ENCODE assay signal across 16 cellular contexts in genomic region chr7:2256306-2257045, GRCh38. TPM values are rescaled to one million over a fixed set of nuclear protein-coding genes. Genes with fewer than 3 reads are reported as not detected.
DNase-seq lines count a peak whose midpoint lies in the region; ATAC-seq, FAIRE-seq and TF ChIP-seq lines count a peak whose summit lies in the region.
"Had no signal": no experiment of that assay in that cellular context is flagged by ENCODE, and none has a peak within 500 bp of the region (broad histone marks: within the 10 kb centered on the region; RNA-seq: fewer than 3 reads in every experiment).

No MANE protein-coding gene starts in this region.

- H3F3A ChIP-seq in PC-3 (ENCODE audit: low read length, unreplicated experiment) = no peaks in the 10 kb centered on the region

- POLR2A ChIA-PET in PC-3 (lab: Charles Lee; ENCODE audit: unreplicated experiment) = no interaction called here

- H3K36me3 ChIP-seq in PC-3 (ENCODE audit: low read depth, low read length) (no peaks in the 10 kb centered on the region; the same call in 1 of the 2 replicates), endodermal cell (ENCODE audit: control insufficient read depth, insufficient read depth, low read length) (peaks cover 2% of the 10 kb centered on the region), Karpas-422 (ENCODE audit: insufficient read depth, low read length) (no peaks in the 10 kb centered on the region), tibial artery (peaks cover 0 to 56% (median 36%) of the 10 kb centered on the region in 3 donors)

- no peak overlapping the region for H3K27ac ChIP-seq in H9 (ENCODE audit: insufficient read length, low read depth, low read length)
- H3K27ac ChIP-seq in PC-3 (ENCODE audit: low read length) = peak overlapping the region; percentile 57
- no peak overlapping the region for H3K27ac ChIP-seq in endodermal cell (ENCODE audit: low read depth, low read length)
- H3K27ac ChIP-seq in Karpas-422 (ENCODE audit: low read length) = no peak overlapping the region
- H3K27ac ChIP-seq in tibial artery = no peak overlapping the region

- no peak overlapping the region for H2BK120ac ChIP-seq in H9 (ENCODE audit: low read depth, low read length, poor library complexity, severe bottlenecking)

- H3K9me2 ChIP-seq in PC-3 (replicated peaks; ENCODE audit: low read length) = no peaks in the 10 kb centered on the region
- H3K9me2 ChIP-seq in Karpas-422 (replicated peaks; ENCODE audit: insufficient read depth, low read length) = no peaks in the 10 kb centered on the region

- H4K8ac ChIP-seq in H9 (replicated peaks; ENCODE audit: insufficient read length, low read depth, low read length) = no peak overlapping the region

- no peak overlapping the region for H2BK5ac ChIP-seq in H9 (ENCODE audit: insufficient read length, low read length)

- H3K4me2 ChIP-seq in H9 (ENCODE audit: insufficient read depth, insufficient read length, low read length) (no peak overlapping the region), PC-3 (ENCODE audit: low read length) (peak overlapping the region; percentile 24), Karpas-422 (ENCODE audit: low read depth, low read length, poor library complexity, severe bottlenecking) (no peak overlapping the region)

- no peaks in the 10 kb centered on the region for H3K27me3 Mint-ChIP-seq in H9 (ENCODE audit: low read depth)
- no peaks in the 10 kb centered on the region for H3K27me3 Mint-ChIP-seq in endodermal cell (ENCODE audit: insufficient read depth)
- H3K27me3 Mint-ChIP-seq in activated T-helper 1 cell treated with anti-CD3 and anti-CD28 coated beads, Interleukin-12 subunit alpha, Interleukin-12 subunit beta, Interleukin-2, Interleukin-4 antibody, amounts not matched to agents 30 ng/mL and 10 ng/mL and 1 ng/mL, durations not matched to agents 14 hours and 24 hours and 36 hours (ENCODE audit: insufficient read depth) = no peaks in the 10 kb centered on the region
- H3K27me3 Mint-ChIP-seq: CD4-positive, CD25-positive, alpha-beta regulatory T cell had no signal

- H4K91ac ChIP-seq in H9 (ENCODE audit: insufficient read length, low read depth, low read length) = no peak overlapping the region

- H4K20me1 ChIP-seq in H9 (ENCODE audit: control insufficient read depth, insufficient read depth, insufficient read length) = no peaks in the 10 kb centered on the region
- H4K20me1 ChIP-seq in PC-3 (ENCODE audit: low read length) = no peaks in the 10 kb centered on the region
- no peaks in the 10 kb centered on the region for H4K20me1 ChIP-seq in Karpas-422 (ENCODE audit: insufficient read depth, low read depth, low read length)

- no peak overlapping the region for H3K23ac ChIP-seq in H9 (ENCODE audit: insufficient read length, low read depth, low read length)

- no peaks in the 10 kb centered on the region for H3K4me1 Mint-ChIP-seq in H9
- H3K4me1 Mint-ChIP-seq in endodermal cell = no peaks in the 10 kb centered on the region
- H3K4me1 Mint-ChIP-seq in activated T-helper 1 cell treated with anti-CD3 and anti-CD28 coated beads, Interleukin-12 subunit alpha, Interleukin-12 subunit beta, Interleukin-2, Interleukin-4 antibody, amounts not matched to agents 30 ng/mL and 10 ng/mL and 1 ng/mL, durations not matched to agents 14 hours and 24 hours and 36 hours (ENCODE audit: low read depth) = peaks cover 8% of the 10 kb centered on the region

- ATAC-seq in PC-3 = no peak
- ATAC-seq: Panc1 had no signal

- H2BK15ac ChIP-seq in H9 (ENCODE audit: low read depth, low read length) = no peak overlapping the region

- H3K4me3 Mint-ChIP-seq in H9 (no peak overlapping the region), endodermal cell (no peak overlapping the region)
- no peak overlapping the region for H3K4me3 Mint-ChIP-seq in activated T-helper 1 cell treated with anti-CD3 and anti-CD28 coated beads, Interleukin-12 subunit alpha, Interleukin-12 subunit beta, Interleukin-2, Interleukin-4 antibody, amounts not matched to agents 30 ng/mL and 10 ng/mL and 1 ng/mL, durations not matched to agents 14 hours and 24 hours and 36 hours
- H3K4me3 Mint-ChIP-seq: CD4-positive, CD25-positive, alpha-beta regulatory T cell had no signal

- H2AFZ ChIP-seq in H9 (ENCODE audit: low read length) (no peak overlapping the region), PC-3 (ENCODE audit: low read length) (no peak overlapping the region), Karpas-422 (ENCODE audit: low read length) (no peak overlapping the region)

- no peak for TF ChIP-seq CTCF in H9 (conservative IDR thresholded peaks at IDR 0.05)
- TF ChIP-seq CTCF in PC-3 (conservative IDR thresholded peaks at IDR 0.05; ENCODE audit: low read depth, low read length) = no peak
- no peak for TF ChIP-seq CTCF in endodermal cell (conservative IDR thresholded peaks at IDR 0.05)
- no peak for TF ChIP-seq CTCF in tibial artery (IDR thresholded peaks at IDR 0.05)

- no peaks in the 10 kb centered on the region for H3K79me1 ChIP-seq in H9 (ENCODE audit: insufficient read depth, low read depth, low read length, poor library complexity, severe bottlenecking)

- no peak for DNase-seq in H9
- no peak for DNase-seq in PC-3
- no peak for DNase-seq in endodermal cell
- DNase-seq in urothelium cell line (ENCODE audit: low spot score) = no peak
- no peak for DNase-seq in activated T-helper 1 cell treated with anti-CD3 and anti-CD28 coated beads, Interleukin-12 subunit alpha, Interleukin-12 subunit beta, Interleukin-2, Interleukin-4 antibody, amounts not matched to agents 30 ng/mL and 10 ng/mL and 1 ng/mL, durations not matched to agents 14 hours and 24 hours and 36 hours (ENCODE audit: low spot score)
- DNase-seq in Karpas-422 = no peak
- DNase-seq in tibial artery = no peak
- DNase-seq: Caco-2; CD4-positive, CD25-positive, alpha-beta regulatory T cell; KG1; NCI-H1048; NCI-H1436 treated with DMSO at 0.1 percent for 48 hours; NCI-H2029 treated with DMSO at 0.1 percent for 48 hours; NCI-H510A treated with DMSO at 0.1 percent for 48 hours; Right ventricle myocardium superior had no signal

- H3K4me3 ChIP-seq in PC-3 (ENCODE audit: low read length) (no peak overlapping the region), endodermal cell (ENCODE audit: low read length) (no peak overlapping the region), Karpas-422 (ENCODE audit: low read length) (no peak overlapping the region), tibial artery (no peak overlapping the region)

- FAIRE-seq in urothelium cell line (lab: Jason Lieb, UNC) = peak; percentile 94

- H4K5ac ChIP-seq in H9 (ENCODE audit: insufficient read length, low read depth, low read length) = no peak overlapping the region

- H3K4me1 ChIP-seq in H9 (ENCODE audit: insufficient read depth, low read length) = no peaks in the 10 kb centered on the region
- peaks cover 34% of the 10 kb centered on the region for H3K4me1 ChIP-seq in PC-3 (ENCODE audit: insufficient read depth, low read length)
- H3K4me1 ChIP-seq in endodermal cell (ENCODE audit: control insufficient read depth, insufficient read depth, low read length) = no peaks in the 10 kb centered on the region
- H3K4me1 ChIP-seq in Karpas-422 (ENCODE audit: low read length) = no peaks in the 10 kb centered on the region; the same call in 1 of the 2 replicates
- peaks cover 0 to 5% (median 0%) of the 10 kb centered on the region in 4 donors for H3K4me1 ChIP-seq in tibial artery
- H3K4me1 ChIP-seq: Caco-2 had no signal

- no peaks in the 10 kb centered on the region for H3K9me3 Mint-ChIP-seq in H9
- H3K9me3 Mint-ChIP-seq in endodermal cell = no peaks in the 10 kb centered on the region
- no peaks in the 10 kb centered on the region for H3K9me3 Mint-ChIP-seq in activated T-helper 1 cell treated with anti-CD3 and anti-CD28 coated beads, Interleukin-12 subunit alpha, Interleukin-12 subunit beta, Interleukin-2, Interleukin-4 antibody, amounts not matched to agents 30 ng/mL and 10 ng/mL and 1 ng/mL, durations not matched to agents 14 hours and 24 hours and 36 hours
- H3K9me3 Mint-ChIP-seq: CD4-positive, CD25-positive, alpha-beta regulatory T cell had no signal

- no peak overlapping the region for H3K9ac ChIP-seq in H9 (ENCODE audit: extremely low read depth, insufficient read length, low read length)
- H3K9ac ChIP-seq in PC-3 (ENCODE audit: low read length) = 0 out of 2 replicates have a peak overlapping the region, but pooled peaks have one; percentile 8
- no peak overlapping the region for H3K9ac ChIP-seq in endodermal cell (ENCODE audit: extremely low read depth, low read length, poor library complexity, severe bottlenecking)
- H3K9ac ChIP-seq in Karpas-422 (ENCODE audit: low read length) = no peak overlapping the region

- H3K27ac Mint-ChIP-seq in H9 (peak overlapping the region in 2 of 3 experiments; percentile 29 to 82; a peak in 1 of 7 replicates), endodermal cell (peak overlapping the region; percentile 70)
- H3K27ac Mint-ChIP-seq in activated T-helper 1 cell treated with anti-CD3 and anti-CD28 coated beads, Interleukin-12 subunit alpha, Interleukin-12 subunit beta, Interleukin-2, Interleukin-4 antibody, amounts not matched to agents 30 ng/mL and 10 ng/mL and 1 ng/mL, durations not matched to agents 14 hours and 24 hours and 36 hours = no peak overlapping the region
- H3K27ac Mint-ChIP-seq: CD4-positive, CD25-positive, alpha-beta regulatory T cell had no signal

- no peak overlapping the region for H3K18ac ChIP-seq in H9 (ENCODE audit: insufficient read length, low read depth, low read length)

- no peaks in the 10 kb centered on the region for H3K79me2 ChIP-seq in H9 (ENCODE audit: insufficient read depth, low read length)
- H3K79me2 ChIP-seq in PC-3 (ENCODE audit: low read length) = no peaks in the 10 kb centered on the region
- no peaks in the 10 kb centered on the region for H3K79me2 ChIP-seq in Karpas-422 (ENCODE audit: low read length)

- intact Hi-C loops in PC-3 (cut with micrococcal nuclease) = no loop called here
- intact Hi-C loops in activated T-helper 1 cell treated with anti-CD3 and anti-CD28 coated beads, Interleukin-12 subunit alpha, Interleukin-12 subunit beta, Interleukin-2, Interleukin-4 antibody, amounts not matched to agents 30 ng/mL and 10 ng/mL and 1 ng/mL, durations not matched to agents 14 hours and 24 hours and 36 hours (cut with micrococcal nuclease) = no loop called here
- intact Hi-C loops in tibial artery (cut with DNase I; ENCODE audit: low total_unique reads) = no loop called here

- peaks cover 8 to 33% (median 22%) of the 10 kb centered on the region in 3 experiments; a peak in 6 of 7 replicates for H3K36me3 Mint-ChIP-seq in H9 (ENCODE audit: insufficient read depth in 1 of 3, low read depth in 3 of 3)
- peaks cover 35% of the 10 kb centered on the region for H3K36me3 Mint-ChIP-seq in endodermal cell (ENCODE audit: low read depth)
- H3K36me3 Mint-ChIP-seq in activated T-helper 1 cell treated with anti-CD3 and anti-CD28 coated beads, Interleukin-12 subunit alpha, Interleukin-12 subunit beta, Interleukin-2, Interleukin-4 antibody, amounts not matched to agents 30 ng/mL and 10 ng/mL and 1 ng/mL, durations not matched to agents 14 hours and 24 hours and 36 hours (ENCODE audit: low read depth) = peaks cover 7% of the 10 kb centered on the region

- no peak overlapping the region for H3K56ac ChIP-seq in H9 (ENCODE audit: insufficient read length, low read depth, low read length)

- no peaks in the 10 kb centered on the region for H3K23me2 ChIP-seq in H9 (ENCODE audit: insufficient read length, low read depth, low read length, poor library complexity, severe bottlenecking)

- CTCF ChIA-PET in PC-3 (lab: Charles Lee) = no interaction called here

- H3K9me3 ChIP-seq in H9 (ENCODE audit: control insufficient read depth, low read depth, low read length) (no peaks in the 10 kb centered on the region), PC-3 (ENCODE audit: low read length) (no peaks in the 10 kb centered on the region), endodermal cell (ENCODE audit: control insufficient read depth, low read length) (no peaks in the 10 kb centered on the region), Karpas-422 (ENCODE audit: low read length) (no peaks in the 10 kb centered on the region), tibial artery (no peaks in the 10 kb centered on the region)
- H3K9me3 ChIP-seq: Caco-2 had no signal

- H3K27me3 ChIP-seq in H9 (ENCODE audit: insufficient read depth, low read length) = no peaks in the 10 kb centered on the region
- no peaks in the 10 kb centered on the region for H3K27me3 ChIP-seq in PC-3 (ENCODE audit: low read length)
- H3K27me3 ChIP-seq in endodermal cell (ENCODE audit: control insufficient read depth, insufficient read depth, low read length, poor library complexity, severe bottlenecking) = no peaks in the 10 kb centered on the region
- no peaks in the 10 kb centered on the region for H3K27me3 ChIP-seq in Karpas-422 (ENCODE audit: low read length)
- H3K27me3 ChIP-seq in tibial artery = no peaks in the 10 kb centered on the region

- H3T11ph ChIP-seq in H9 (ENCODE audit: low read length) = no peak overlapping the region

- no peak overlapping the region for H2AK5ac ChIP-seq in H9 (ENCODE audit: insufficient read length, low read length)

- no peak overlapping the region for H3K4ac ChIP-seq in H9 (ENCODE audit: low read depth, low read length)

- BruUV-seq in PC-3 (replicated peaks; lab: Mats Ljungman, UMichigan) = TSS peak; percentile 52

- H3K14ac ChIP-seq in H9 (ENCODE audit: insufficient read depth, low read length) = no peak overlapping the region

- H2BK12ac ChIP-seq in H9 (ENCODE audit: insufficient read length, low read depth, low read length) = no peak overlapping the region

- no peak overlapping the region for H2BK20ac ChIP-seq in H9 (ENCODE audit: low read depth, low read length, poor library complexity, severe bottlenecking)

- WGBS in H9 (ENCODE audit: extremely low coverage, insufficient read length, low lambda C conversion rate) = no CpG with 5 or more reads among the region's 44 CpGs
- WGBS in endodermal cell (ENCODE audit: insufficient coverage in 1 of 2, insufficient read length in 1 of 2), 2 experiments = 97% methylated on average over 33 to 44 of the region's 44 CpGs

RNA-seq across cellular contexts. Expression of gene NUDT1, which starts 14.4 kb away (rescaled TPM):
- total RNA-seq in H9 (2021) (80.3 and 84.7 TPM in 2 replicates), PC-3 (2014; rRNA removed) (58.5 and 59.3 TPM in 2 replicates), endodermal cell (10 to 100 TPM; 56.0 to 84.7 TPM)
- polyA plus RNA-seq in endodermal cell (2013, experiment 1 of 2) = 64.0 TPM
- polyA plus RNA-seq in endodermal cell (2013, experiment 2 of 2) = 61.0 TPM
- 74.9 TPM in 2 replicates for total RNA-seq in activated T-helper 1 cell treated with anti-CD3 and anti-CD28 coated beads, Interleukin-12 subunit alpha, Interleukin-12 subunit beta, Interleukin-2, Interleukin-4 antibody, amounts not matched to agents 30 ng/mL and 10 ng/mL and 1 ng/mL, durations not matched to agents 14 hours and 24 hours and 36 hours
- total RNA-seq in Karpas-422 (2014; rRNA removed; shearing (Covaris generic); ENCODE audit: low replicate concordance) = 45.3 and 84.8 TPM in 2 replicates

RNA-seq across cellular contexts. Expression of gene MRM2, which starts 14.5 kb away (rescaled TPM):
- total RNA-seq in H9 (2021) (57.2 and 59.0 TPM in 2 replicates), PC-3 (2014; rRNA removed) (42.6 and 42.9 TPM in 2 replicates), endodermal cell (10 to 100 TPM; 38.9 TPM)
- 33.3 TPM for polyA plus RNA-seq in endodermal cell (2013, experiment 1 of 2)
- polyA plus RNA-seq in endodermal cell (2013, experiment 2 of 2) = 31.5 TPM
- total RNA-seq in activated T-helper 1 cell treated with anti-CD3 and anti-CD28 coated beads, Interleukin-12 subunit alpha, Interleukin-12 subunit beta, Interleukin-2, Interleukin-4 antibody, amounts not matched to agents 30 ng/mL and 10 ng/mL and 1 ng/mL, durations not matched to agents 14 hours and 24 hours and 36 hours = 47.8 and 48.6 TPM in 2 replicates
- 35.5 TPM in 2 replicates for total RNA-seq in Karpas-422 (2014; rRNA removed; shearing (Covaris generic); ENCODE audit: low replicate concordance)

RNA-seq across cellular contexts. Expression of gene MAD1L1, which starts 23.7 kb away (rescaled TPM):
- total RNA-seq in H9 (2021) (37.4 and 39.0 TPM in 2 replicates), PC-3 (2014; rRNA removed) (88.4 and 146 TPM in 2 replicates), endodermal cell (10 to 100 TPM; 59.1 to 61.4 TPM)
- polyA plus RNA-seq in endodermal cell (2013, experiment 1 of 2) = 33.1 TPM
- 29.4 TPM for polyA plus RNA-seq in endodermal cell (2013, experiment 2 of 2)
- 56.2 and 56.4 TPM in 2 replicates for total RNA-seq in activated T-helper 1 cell treated with anti-CD3 and anti-CD28 coated beads, Interleukin-12 subunit alpha, Interleukin-12 subunit beta, Interleukin-2, Interleukin-4 antibody, amounts not matched to agents 30 ng/mL and 10 ng/mL and 1 ng/mL, durations not matched to agents 14 hours and 24 hours and 36 hours
- total RNA-seq in Karpas-422 (2014; rRNA removed; shearing (Covaris generic); ENCODE audit: low replicate concordance) = 38.6 and 61.5 TPM in 2 replicates

RNA-seq across cellular contexts. Expression of gene SNX8, which starts 57.8 kb away (rescaled TPM):
- total RNA-seq in H9 (2021) (40.6 and 45.6 TPM in 2 replicates), PC-3 (2014; rRNA removed) (12.3 and 20.5 TPM in 2 replicates), endodermal cell (10 to 100 TPM; 53.0 to 53.2 TPM)
- polyA plus RNA-seq in endodermal cell (2013, experiment 1 of 2) = 21.3 TPM
- polyA plus RNA-seq in endodermal cell (2013, experiment 2 of 2) = 25.2 TPM
- 40.8 and 41.8 TPM in 2 replicates for total RNA-seq in activated T-helper 1 cell treated with anti-CD3 and anti-CD28 coated beads, Interleukin-12 subunit alpha, Interleukin-12 subunit beta, Interleukin-2, Interleukin-4 antibody, amounts not matched to agents 30 ng/mL and 10 ng/mL and 1 ng/mL, durations not matched to agents 14 hours and 24 hours and 36 hours
- 2.6 and 6.3 TPM in 2 replicates for total RNA-seq in Karpas-422 (2014; rRNA removed; shearing (Covaris generic); ENCODE audit: low replicate concordance)
